In genomic region chr10:96387151-96387550, GRCh38 we compare ENCODE assay signal across 21 cellular contexts. TPM values are rescaled to one million over a fixed set of nuclear protein-coding genes. Genes with fewer than 3 reads are reported as not detected.
DNase-seq lines count a peak whose midpoint lies in the region; ATAC-seq and TF ChIP-seq lines count a peak whose summit lies in the region.
"Had no signal": no experiment of that assay in that cellular context is flagged by ENCODE, and none has a peak within 500 bp of the region (broad histone marks: within the 10 kb centered on the region; RNA-seq: fewer than 3 reads in every experiment).

No MANE protein-coding gene starts in this region.

- H3K27me3 ChIP-seq in osteoblast (ENCODE audit: insufficient read depth, low read length): no peaks in the 10 kb centered on the region
- H3K27me3 ChIP-seq: SJCRH30 had no signal

- H3K4me1 ChIP-seq in osteoblast (ENCODE audit: insufficient read depth, low read length): peaks cover 4% of the 10 kb centered on the region
- H3K4me1 ChIP-seq: SJCRH30 had no signal

- H3K4me1 Mint-ChIP-seq in HFFc6 (ENCODE audit: low read depth): peaks cover 32% of the 10 kb centered on the region

- H3K4me3 ChIP-seq in AG10803 (ENCODE audit: low read length) (no peak overlapping the region), choroid plexus epithelial cell (ENCODE audit: low read depth, low read length) (no peak overlapping the region), osteoblast (ENCODE audit: insufficient read depth, low read length) (no peak overlapping the region)
- H3K4me3 ChIP-seq: GM12878, GM23338, PC-9, SJCRH30 had no signal

- H3K36me3 Mint-ChIP-seq in HFFc6 (ENCODE audit: low read depth): no peaks in the 10 kb centered on the region
- H3K36me3 Mint-ChIP-seq: CD14-positive monocyte had no signal

- peaks cover 8% of the 10 kb centered on the region for H3K27me3 Mint-ChIP-seq in HFFc6 (ENCODE audit: insufficient read depth)

- peak overlapping the region; percentile 53 for H3K4me3 Mint-ChIP-seq in HFFc6
- H3K4me3 Mint-ChIP-seq: GM23338 had no signal

- no peaks in the 10 kb centered on the region for H3K9me3 ChIP-seq in osteoblast (ENCODE audit: low read depth, low read length)
- H3K9me3 ChIP-seq: SJCRH30 had no signal

- no peaks in the 10 kb centered on the region for H3K79me2 ChIP-seq in osteoblast (ENCODE audit: insufficient read depth, low read length)

- H2AFZ ChIP-seq in osteoblast (ENCODE audit: low read length): no peak overlapping the region
- H2AFZ ChIP-seq: GM23338, PC-9 had no signal

- no peaks in the 10 kb centered on the region for H4K20me1 ChIP-seq in osteoblast (ENCODE audit: insufficient read depth, low read length)

- DNase-seq in AG10803 (ENCODE audit: low read depth) (peak; percentile 76), HFFc6 (peak; percentile 34), choroid plexus epithelial cell (ENCODE audit: low read depth) (peak; percentile 7), osteoblast (ENCODE audit: insufficient read length, low spot score, missing footprints) (peak; percentile 72), caudate nucleus (lab: John Stamatoyannopoulos, UW) (no peak), globus pallidus (ENCODE audit: low spot score) (no peak)
- DNase-seq: AML-193, NCI-H1436, NCI-H2029, NCI-H748 treated with DMSO at 0.1 percent for 48 hours, PC-9, SJCRH30 had no signal

- H3K27ac ChIP-seq in osteoblast (ENCODE audit: low read depth, low read length) (no peak overlapping the region), caudate nucleus (ENCODE audit: low read depth, low read length) (no peak overlapping the region)
- H3K27ac ChIP-seq: KMS-11, PC-9, SJCRH30 had no signal

- no peaks in the 10 kb centered on the region for H3K9me3 Mint-ChIP-seq in HFFc6
- H3K9me3 Mint-ChIP-seq: GM23338 had no signal

- H3K4me2 ChIP-seq in osteoblast (ENCODE audit: insufficient read depth, low read length): peak overlapping the region; percentile 28
- H3K4me2 ChIP-seq: GM23338, KMS-11, PC-9 had no signal

- no peak for ATAC-seq in GM18873 (IDR thresholded peaks at IDR 0.05; ENCODE audit: low FRiP score, unreplicated experiment)
- ATAC-seq: GM12878, GM23338, HCT116, HepG2 had no signal

- no peak for TF ChIP-seq CTCF in AG10803 (conservative IDR thresholded peaks at IDR 0.05; ENCODE audit: low read length)
- no peak for TF ChIP-seq CTCF in HFFc6 (IDR thresholded peaks at IDR 0.05)
- TF ChIP-seq CTCF in choroid plexus epithelial cell (conservative IDR thresholded peaks at IDR 0.05; ENCODE audit: low read depth, low read length): no peak
- TF ChIP-seq CTCF in osteoblast (IDR thresholded peaks at IDR 0.05; ENCODE audit: extremely low read depth, low read depth, low read length): no peak

- H3K36me3 ChIP-seq in osteoblast (ENCODE audit: insufficient read depth, low read length): no peaks in the 10 kb centered on the region
- H3K36me3 ChIP-seq: SJCRH30 had no signal

- H3K27ac Mint-ChIP-seq in HFFc6: peak overlapping the region; percentile 77
- H3K27ac Mint-ChIP-seq: CD14-positive monocyte, GM23338 had no signal

RNA-seq across cellular contexts. Expression of gene OPALIN, which starts 28.3 kb away (rescaled TPM):
- not detected for total RNA-seq in HFFc6 (2021; fragmentation: NEBNext Ultra II Directional; extraction: Animal tissue kit (Norgen Biotek cat#: 25700))
- not detected in 2 replicates for total RNA-seq in osteoblast
- total RNA-seq: GM12878, GM23338, HepG2, M059J, NCI-H460, PC-9, SJCRH30 had no signal

Comparison
In these comparisons a context has a peak if more than half of its experiments do, and no peak if none do; other contexts are left out.
1. DNase-seq: peak in AG10803 (single experiment), HFFc6 (single experiment), choroid plexus epithelial cell (single experiment) and osteoblast (single experiment); none in caudate nucleus (0 of 61) and globus pallidus (single experiment).